ENCODE assay signal across 1 cellular context in genomic region chr10:61786728-61787127, GRCh38.
TF ChIP-seq lines count a peak whose summit lies in the region.

No MANE protein-coding gene starts in this region.

TF ChIP-seq in K562, 482 proteins besides CTCF, POLR2A, EP300 and RAD21 (continued from another document):
- TF ChIP-seq ZNF592 (IDR thresholded peaks at IDR 0.05) (peak; percentile 26; the same call in 1 of the 2 replicates), ARNT (IDR thresholded peaks at IDR 0.05) (0 out of 4 replicates have a peak, but pooled peaks of 1 of the 2 experiments have one; percentile 14), MAFF (IDR thresholded peaks at IDR 0.05; ENCODE audit: low read length) (peak; percentile 81), ZNF644 (tag; IDR thresholded peaks at IDR 0.05; ENCODE audit: low read depth) (0 out of 2 replicates have a peak, but pooled peaks have one; percentile 44), BACH1 (tag; IDR thresholded peaks at IDR 0.05) (peak; percentile 90), TBL1XR1 (IDR thresholded peaks at IDR 0.05; ENCODE audit: low read length in 2 of 2) (0 out of 4 replicates have a peak, but pooled peaks of 1 of the 2 experiments have one; percentile 35), TGIF2 (CRISPR knock-in tag; IDR thresholded peaks at IDR 0.05) (no peak), ZKSCAN8 (CRISPR knock-in tag; IDR thresholded peaks at IDR 0.05) (no peak), FOSL1 (tag; conservative IDR thresholded peaks at IDR 0.05) (peak; percentile 96), ATF3 (IDR thresholded peaks at IDR 0.05) (peak; percentile 95), ATF3 (CRISPR knock-in tag; conservative IDR thresholded peaks at IDR 0.05) (no peak), CSDE1 (IDR thresholded peaks at IDR 0.05) (no peak), MAZ (CRISPR knock-in tag; conservative IDR thresholded peaks at IDR 0.05 in 1 of 2, IDR thresholded peaks at IDR 0.05 in 1 of 2) (peak in 1 of 2 experiments; percentile 6; a peak in 1 of 4 replicates), SMARCA4 (IDR thresholded peaks at IDR 0.05) (peak; percentile 86), NFE2 (IDR thresholded peaks at IDR 0.05; ENCODE audit: low read depth) (peak; percentile 93), AFF1 (IDR thresholded peaks at IDR 0.05; ENCODE audit: low read depth in 1 of 2, partially characterized antibody in 2 of 2) (peak in 1 of 2 experiments; percentile 7), SPI1 (IDR thresholded peaks at IDR 0.05; ENCODE audit: borderline replicate concordance, low read depth, low read length) (no peak), SMARCE1 (IDR thresholded peaks at IDR 0.05) (peak; percentile 72; the same call in 1 of the 2 replicates), NFE2L1 (tag; IDR thresholded peaks at IDR 0.05; ENCODE audit: borderline replicate concordance, low read depth) (peak; percentile 58; the same call in 1 of the 2 replicates), EP400 (IDR thresholded peaks at IDR 0.05) (peak; percentile 47), JUN (IDR thresholded peaks at IDR 0.05; ENCODE audit: borderline replicate concordance, low read depth, low read length) (peak; percentile 87), JUN (CRISPR knock-in tag; IDR thresholded peaks at IDR 0.05; ENCODE audit: borderline replicate concordance) (no peak), TEAD4 (IDR thresholded peaks at IDR 0.05; ENCODE audit: low read length) (peak; percentile 45), TEAD4 (CRISPR knock-in tag; IDR thresholded peaks at IDR 0.05; ENCODE audit: borderline replicate concordance) (no peak), C11orf30 (IDR thresholded peaks at IDR 0.05; ENCODE audit: low read depth) (peak; percentile 95), ZNF511 (CRISPR knock-in tag; IDR thresholded peaks at IDR 0.05) (no peak), ZNF75A (CRISPR knock-in tag; IDR thresholded peaks at IDR 0.05) (no peak), ZBTB33 (CRISPR knock-in tag; IDR thresholded peaks at IDR 0.05) (no peak), ZNF384 (IDR thresholded peaks at IDR 0.05; ENCODE audit: low read depth, low read length) (no peak), DPF2 (IDR thresholded peaks at IDR 0.05) (peak; percentile 87), CXXC5 (CRISPR knock-in tag; IDR thresholded peaks at IDR 0.05) (no peak)
- TF ChIP-seq, protein P1, sequence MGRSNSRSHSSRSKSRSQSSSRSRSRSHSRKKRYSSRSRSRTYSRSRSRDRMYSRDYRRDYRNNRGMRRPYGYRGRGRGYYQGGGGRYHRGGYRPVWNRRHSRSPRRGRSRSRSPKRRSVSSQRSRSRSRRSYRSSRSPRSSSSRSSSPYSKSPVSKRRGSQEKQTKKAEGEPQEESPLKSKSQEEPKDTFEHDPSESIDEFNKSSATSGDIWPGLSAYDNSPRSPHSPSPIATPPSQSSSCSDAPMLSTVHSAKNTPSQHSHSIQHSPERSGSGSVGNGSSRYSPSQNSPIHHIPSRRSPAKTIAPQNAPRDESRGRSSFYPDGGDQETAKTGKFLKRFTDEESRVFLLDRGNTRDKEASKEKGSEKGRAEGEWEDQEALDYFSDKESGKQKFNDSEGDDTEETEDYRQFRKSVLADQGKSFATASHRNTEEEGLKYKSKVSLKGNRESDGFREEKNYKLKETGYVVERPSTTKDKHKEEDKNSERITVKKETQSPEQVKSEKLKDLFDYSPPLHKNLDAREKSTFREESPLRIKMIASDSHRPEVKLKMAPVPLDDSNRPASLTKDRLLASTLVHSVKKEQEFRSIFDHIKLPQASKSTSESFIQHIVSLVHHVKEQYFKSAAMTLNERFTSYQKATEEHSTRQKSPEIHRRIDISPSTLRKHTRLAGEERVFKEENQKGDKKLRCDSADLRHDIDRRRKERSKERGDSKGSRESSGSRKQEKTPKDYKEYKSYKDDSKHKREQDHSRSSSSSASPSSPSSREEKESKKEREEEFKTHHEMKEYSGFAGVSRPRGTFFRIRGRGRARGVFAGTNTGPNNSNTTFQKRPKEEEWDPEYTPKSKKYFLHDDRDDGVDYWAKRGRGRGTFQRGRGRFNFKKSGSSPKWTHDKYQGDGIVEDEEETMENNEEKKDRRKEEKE (IDR thresholded peaks at IDR 0.05; ENCODE audit: borderline replicate concordance in 1 of 2, control insufficient read depth in 1 of 2, low read depth in 2 of 2, low read length in 1 of 2), result no peak
